Comparison of ENCODE assay signal across 23 cellular contexts in the genomic region with DNA sequence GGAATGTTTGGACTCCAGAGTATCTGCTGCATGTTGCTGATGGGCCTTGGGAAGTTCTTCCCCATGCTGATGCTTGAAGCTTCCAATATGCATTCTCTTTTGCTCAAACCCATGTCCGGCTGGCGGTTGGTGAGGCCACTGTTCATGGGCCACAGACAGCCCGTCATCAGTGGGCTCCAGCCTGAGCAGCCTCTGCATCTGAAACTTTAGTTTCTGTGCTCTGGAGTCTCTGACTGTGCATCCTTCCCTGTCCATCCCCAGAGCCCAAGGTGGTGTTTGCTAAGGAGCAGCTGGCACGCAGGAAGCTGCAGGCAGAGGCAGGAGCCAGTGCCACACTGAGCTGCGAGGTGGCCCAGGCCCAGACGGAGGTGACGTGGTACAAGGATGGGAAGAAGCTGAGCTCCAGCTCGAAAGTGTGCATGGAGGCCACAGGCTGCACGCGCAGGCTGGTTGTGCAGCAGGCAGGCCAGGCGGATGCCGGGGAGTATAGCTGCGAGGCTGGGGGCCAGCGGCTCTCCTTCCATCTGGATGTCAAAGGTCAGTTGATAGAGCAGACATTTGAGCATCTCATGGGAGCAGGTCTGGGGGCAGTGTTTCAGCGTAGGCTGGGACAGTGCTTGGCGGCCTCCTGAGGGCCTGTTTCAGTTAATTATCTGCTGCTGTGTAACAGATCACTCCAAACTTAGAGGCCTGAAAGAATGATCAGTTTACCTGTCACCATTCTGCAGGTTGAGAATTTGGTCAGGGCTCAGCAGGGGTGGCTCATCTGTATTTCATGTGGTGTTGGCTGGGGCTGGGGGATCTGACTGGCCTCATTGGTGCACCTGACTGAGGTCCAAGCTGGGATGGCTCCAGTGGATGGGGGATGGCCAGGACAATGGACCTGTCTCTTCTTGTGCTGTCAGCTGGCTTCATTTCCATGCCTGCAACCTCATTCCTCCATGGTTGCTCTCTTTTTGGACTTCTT.
"Had no signal": no experiment of that assay in that cellular context is flagged by ENCODE, and none has a peak within 500 bp of the region (broad histone marks: within the 10 kb centered on the region; RNA-seq: fewer than 3 reads in every experiment).

No MANE protein-coding gene starts in this region.

- H3K4me3 Mint-ChIP-seq: memory B cell; natural killer cell treated with Interleukin-12 subunit alpha and Interleukin-12 subunit beta and Interleukin-15 and Interleukin-18, amount 100 ng/mL, for 72 hours; neural progenitor cell had no signal

- ATAC-seq: esophagus mucosa, gastroesophageal sphincter, lower lobe of right lung, pancreas, sciatic nerve had no signal

- H3K36me3 ChIP-seq: neural progenitor cell, pancreas had no signal

- H3K27me3 ChIP-seq: gastroesophageal sphincter, neural progenitor cell, pancreas, stomach had no signal

- H2AFZ ChIP-seq: neural progenitor cell had no signal

- H3K4me1 Mint-ChIP-seq: memory B cell had no signal

- DNase-seq: effector CD4-positive, alpha-beta T cell; glutamatergic neuron; left cardiac atrium; left ventricle myocardium inferior; lower lobe of right lung; midbrain; nucleus accumbens; pancreas; retina; stimulated activated CD4-positive, alpha-beta T cell treated with anti-CD3 and anti-CD28 coated beads, Interleukin-2, amount 100 ng/mL, for 24 hours; stimulated activated CD4-positive, alpha-beta T cell treated with anti-CD3 and anti-CD28 coated beads, Interleukin-4, amount 100 ng/mL, for 4 hours; stimulated activated naive CD4-positive, alpha-beta T cell; stomach; trophoblast cell had no signal

- H3K4me2 ChIP-seq: neural progenitor cell had no signal

- H3K27ac ChIP-seq: coronary artery, gastroesophageal sphincter, lower lobe of right lung, neural progenitor cell, pancreas, prostate gland, skin epidermis, stomach had no signal

- H3K9me3 Mint-ChIP-seq: natural killer cell treated with Interleukin-12 subunit alpha and Interleukin-12 subunit beta and Interleukin-15 and Interleukin-18, amount 100 ng/mL, for 72 hours; neural progenitor cell had no signal

- H3K9me3 ChIP-seq: pancreas, prostate gland had no signal

- H3K4me1 ChIP-seq: gastroesophageal sphincter, lower lobe of right lung, neural progenitor cell, pancreas, prostate gland had no signal

- H3K4me3 ChIP-seq: coronary artery, gastroesophageal sphincter, left ventricle myocardium inferior, lower lobe of right lung, neural progenitor cell, pancreas, prostate gland, skin epidermis, stomach had no signal

- H3K9ac ChIP-seq: neural progenitor cell had no signal

- H3K27me3 Mint-ChIP-seq: memory B cell; natural killer cell treated with Interleukin-12 subunit alpha and Interleukin-12 subunit beta and Interleukin-15 and Interleukin-18, amount 100 ng/mL, for 72 hours had no signal

- H3K36me3 Mint-ChIP-seq: natural killer cell treated with Interleukin-12 subunit alpha and Interleukin-12 subunit beta and Interleukin-15 and Interleukin-18, amount 100 ng/mL, for 72 hours had no signal

- H3K27ac Mint-ChIP-seq: memory B cell; natural killer cell treated with Interleukin-12 subunit alpha and Interleukin-12 subunit beta and Interleukin-15 and Interleukin-18, amount 100 ng/mL, for 72 hours; neural progenitor cell had no signal
